In the genomic region with DNA sequence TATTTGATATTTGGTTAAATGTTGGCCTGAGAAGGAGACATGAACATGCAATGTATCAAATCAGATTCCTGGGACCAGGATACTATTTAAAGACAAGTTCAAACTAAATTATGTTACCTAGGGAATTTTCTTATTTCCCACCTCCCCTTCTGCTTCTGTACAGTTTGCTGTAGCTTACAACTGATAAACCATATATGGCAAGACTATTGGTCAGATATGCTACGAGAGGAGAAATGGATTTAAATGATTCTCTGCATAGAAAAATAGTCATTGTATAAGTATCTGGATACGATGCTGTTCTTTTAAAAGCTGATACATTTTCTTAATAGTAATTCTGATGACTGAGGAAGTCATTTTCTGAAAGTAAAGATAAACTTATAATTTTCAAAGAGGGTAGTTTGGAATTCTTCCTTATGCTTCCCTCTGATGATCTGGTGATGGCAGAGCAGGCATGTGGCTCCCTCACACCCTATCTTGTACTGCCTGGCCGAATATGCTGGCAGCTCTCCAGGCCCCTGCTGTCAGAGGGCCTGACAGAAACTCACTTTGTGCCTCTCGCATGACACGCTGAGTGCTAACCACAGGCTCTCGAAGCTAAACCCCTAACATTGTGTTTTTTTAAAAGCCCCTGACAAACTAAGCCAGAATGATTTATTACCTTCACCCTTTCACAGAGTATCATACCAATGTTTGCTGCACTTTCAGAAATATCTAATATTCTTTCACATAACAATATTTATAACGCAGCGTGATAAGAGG, we compare ENCODE assay signal across 1 cellular context.
TF ChIP-seq lines count a peak whose summit lies in the region.

No MANE protein-coding gene starts in this region.

TF ChIP-seq in HepG2, 621 proteins besides CTCF, POLR2A, EP300 and RAD21:
- no peak for TF ChIP-seq ZNF121 (CRISPR knock-in tag; IDR thresholded peaks at IDR 0.05)
- no peak for TF ChIP-seq ZNF510 (CRISPR knock-in tag; IDR thresholded peaks at IDR 0.05; ENCODE audit: low read depth)
- TF ChIP-seq KDM6A (CRISPR knock-in tag; IDR thresholded peaks at IDR 0.05; ENCODE audit: low read depth), result no peak
- TF ChIP-seq NFKBIZ (CRISPR knock-in tag; IDR thresholded peaks at IDR 0.05), result no peak
- no peak for TF ChIP-seq ATAD3A (CRISPR knock-in tag; IDR thresholded peaks at IDR 0.05)
- TF ChIP-seq, protein P1, sequence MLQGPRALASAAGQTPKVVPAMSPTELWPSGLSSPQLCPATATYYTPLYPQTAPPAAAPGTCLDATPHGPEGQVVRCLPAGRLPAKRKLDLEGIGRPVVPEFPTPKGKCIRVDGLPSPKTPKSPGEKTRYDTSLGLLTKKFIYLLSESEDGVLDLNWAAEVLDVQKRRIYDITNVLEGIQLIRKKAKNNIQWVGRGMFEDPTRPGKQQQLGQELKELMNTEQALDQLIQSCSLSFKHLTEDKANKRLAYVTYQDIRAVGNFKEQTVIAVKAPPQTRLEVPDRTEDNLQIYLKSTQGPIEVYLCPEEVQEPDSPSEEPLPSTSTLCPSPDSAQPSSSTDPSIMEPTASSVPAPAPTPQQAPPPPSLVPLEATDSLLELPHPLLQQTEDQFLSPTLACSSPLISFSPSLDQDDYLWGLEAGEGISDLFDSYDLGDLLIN (CRISPR knock-in tag; IDR thresholded peaks at IDR 0.05; ENCODE audit: borderline replicate concordance), result no peak
- TF ChIP-seq SRSF9 (IDR thresholded peaks at IDR 0.05; ENCODE audit: borderline replicate concordance, insufficient read depth, low read depth, low read length, poor library complexity, severe bottlenecking), result no peak
- no peak for TF ChIP-seq RELA (CRISPR knock-in tag; IDR thresholded peaks at IDR 0.05)
- no peak for TF ChIP-seq RORA (CRISPR knock-in tag; IDR thresholded peaks at IDR 0.05)
- TF ChIP-seq KLF16 (CRISPR knock-in tag; IDR thresholded peaks at IDR 0.05), result no peak
- TF ChIP-seq RARA (CRISPR knock-in tag; IDR thresholded peaks at IDR 0.05), result no peak
- TF ChIP-seq, protein P2, sequence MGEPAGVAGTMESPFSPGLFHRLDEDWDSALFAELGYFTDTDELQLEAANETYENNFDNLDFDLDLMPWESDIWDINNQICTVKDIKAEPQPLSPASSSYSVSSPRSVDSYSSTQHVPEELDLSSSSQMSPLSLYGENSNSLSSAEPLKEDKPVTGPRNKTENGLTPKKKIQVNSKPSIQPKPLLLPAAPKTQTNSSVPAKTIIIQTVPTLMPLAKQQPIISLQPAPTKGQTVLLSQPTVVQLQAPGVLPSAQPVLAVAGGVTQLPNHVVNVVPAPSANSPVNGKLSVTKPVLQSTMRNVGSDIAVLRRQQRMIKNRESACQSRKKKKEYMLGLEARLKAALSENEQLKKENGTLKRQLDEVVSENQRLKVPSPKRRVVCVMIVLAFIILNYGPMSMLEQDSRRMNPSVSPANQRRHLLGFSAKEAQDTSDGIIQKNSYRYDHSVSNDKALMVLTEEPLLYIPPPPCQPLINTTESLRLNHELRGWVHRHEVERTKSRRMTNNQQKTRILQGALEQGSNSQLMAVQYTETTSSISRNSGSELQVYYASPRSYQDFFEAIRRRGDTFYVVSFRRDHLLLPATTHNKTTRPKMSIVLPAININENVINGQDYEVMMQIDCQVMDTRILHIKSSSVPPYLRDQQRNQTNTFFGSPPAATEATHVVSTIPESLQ (CRISPR knock-in tag; conservative IDR thresholded peaks at IDR 0.05), result no peak
- TF ChIP-seq GATAD1 (CRISPR knock-in tag; IDR thresholded peaks at IDR 0.05), result no peak
- no peak for TF ChIP-seq CREM (IDR thresholded peaks at IDR 0.05)
- no peak for TF ChIP-seq CREM (CRISPR knock-in tag; IDR thresholded peaks at IDR 0.05)
- TF ChIP-seq SYNCRIP (IDR thresholded peaks at IDR 0.05; ENCODE audit: insufficient read depth, low read depth, low read length), result no peak
- no peak for TF ChIP-seq SOX6 (IDR thresholded peaks at IDR 0.05)
- TF ChIP-seq SOX6 (CRISPR knock-in tag; IDR thresholded peaks at IDR 0.05), result no peak
